Comparison of ENCODE assay signal across 1 cellular context in the genomic region with DNA sequence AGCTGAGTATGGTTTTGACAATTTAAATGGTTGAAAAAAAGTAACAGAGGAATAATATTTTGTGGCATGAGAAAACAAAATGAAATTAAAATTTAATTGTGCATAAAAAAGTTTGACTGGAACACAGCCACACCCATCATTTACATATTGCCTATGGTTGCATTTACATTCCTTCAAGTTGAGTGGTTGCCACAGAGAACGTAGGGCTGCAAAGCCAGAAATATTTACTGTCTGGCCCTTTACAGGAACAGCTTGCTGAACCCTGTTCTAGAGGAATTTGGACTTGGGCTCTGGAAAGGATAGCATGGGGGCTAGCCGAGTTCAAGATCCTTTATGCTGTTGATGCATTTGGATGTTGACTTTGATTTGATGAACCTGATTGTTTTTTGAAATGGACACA.
TF ChIP-seq lines count a peak whose summit lies in the region.

No MANE protein-coding gene starts in this region.

TF ChIP-seq in IMR-90, 13 proteins besides CTCF, POLR2A, EP300 and RAD21:
- no peak for TF ChIP-seq BHLHE40 (IDR thresholded peaks at IDR 0.05; ENCODE audit: low read depth, low read length)
- no peak for TF ChIP-seq MAZ (IDR thresholded peaks at IDR 0.05; ENCODE audit: borderline replicate concordance, low read depth, low read length)
- TF ChIP-seq CEBPB (IDR thresholded peaks at IDR 0.05; ENCODE audit: low read depth, low read length): no peak
- no peak for TF ChIP-seq CHD1 (IDR thresholded peaks at IDR 0.05; ENCODE audit: low read depth, low read length)
- no peak for TF ChIP-seq ELK1 (IDR thresholded peaks at IDR 0.05; ENCODE audit: borderline replicate concordance, low read depth, low read length)
- no peak for TF ChIP-seq FOS (IDR thresholded peaks at IDR 0.05; ENCODE audit: low read depth, low read length)
- TF ChIP-seq, protein P1, sequence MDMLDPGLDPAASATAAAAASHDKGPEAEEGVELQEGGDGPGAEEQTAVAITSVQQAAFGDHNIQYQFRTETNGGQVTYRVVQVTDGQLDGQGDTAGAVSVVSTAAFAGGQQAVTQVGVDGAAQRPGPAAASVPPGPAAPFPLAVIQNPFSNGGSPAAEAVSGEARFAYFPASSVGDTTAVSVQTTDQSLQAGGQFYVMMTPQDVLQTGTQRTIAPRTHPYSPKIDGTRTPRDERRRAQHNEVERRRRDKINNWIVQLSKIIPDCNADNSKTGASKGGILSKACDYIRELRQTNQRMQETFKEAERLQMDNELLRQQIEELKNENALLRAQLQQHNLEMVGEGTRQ (IDR thresholded peaks at IDR 0.05; ENCODE audit: low read depth, low read length): no peak
- TF ChIP-seq MAFK (IDR thresholded peaks at IDR 0.05; ENCODE audit: low read depth, low read length): no peak
- no peak for TF ChIP-seq RCOR1 (IDR thresholded peaks at IDR 0.05; ENCODE audit: insufficient replicate concordance, low read length)
- TF ChIP-seq RFX5 (IDR thresholded peaks at IDR 0.05; ENCODE audit: low read depth, low read length): no peak
- no peak for TF ChIP-seq NFE2L2 (IDR thresholded peaks at IDR 0.05; ENCODE audit: low read depth, low read length)
- no peak for TF ChIP-seq SMC3 (IDR thresholded peaks at IDR 0.05; ENCODE audit: low read depth, low read length)
- TF ChIP-seq MXI1 (IDR thresholded peaks at IDR 0.05; ENCODE audit: borderline replicate concordance, low read depth, low read length): no peak
TF ChIP-seq in IMR-90: peak in this region for 0.
